In the genomic region with DNA sequence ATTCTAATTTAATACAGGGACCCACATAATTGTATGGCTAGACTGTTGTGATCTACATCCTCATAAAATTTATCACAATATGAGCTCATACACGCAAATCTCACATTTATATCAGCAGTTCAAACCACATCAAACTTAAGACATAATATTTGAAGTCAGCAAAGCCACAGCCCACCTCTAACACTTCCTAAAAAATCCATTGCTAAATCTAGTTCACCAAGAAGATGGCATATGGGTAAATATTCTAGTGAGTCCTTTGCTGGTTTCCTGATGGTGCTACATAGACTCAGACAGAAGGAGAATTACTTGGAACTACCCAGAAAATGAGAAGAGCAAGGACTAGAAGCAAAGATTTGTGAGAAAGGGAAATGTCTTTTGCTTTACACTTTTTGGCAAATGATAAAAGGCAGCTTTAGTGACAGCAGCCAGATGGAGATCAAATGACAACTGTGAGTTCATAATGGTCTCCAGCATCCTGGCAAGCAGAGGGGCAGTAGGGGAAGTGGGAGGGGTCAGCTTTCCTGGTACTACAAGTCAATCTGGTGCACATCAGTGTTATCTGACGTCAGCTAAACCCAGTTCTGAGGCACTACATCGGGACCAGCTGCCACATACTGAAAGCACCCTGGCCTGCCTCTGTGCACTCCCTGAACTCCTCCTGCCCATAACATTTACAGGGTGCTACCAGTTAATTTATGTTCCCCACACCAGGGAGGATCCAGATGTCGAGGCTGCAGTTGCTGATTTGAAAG, we compare ENCODE assay signal across 9 cellular contexts. TPM values are rescaled to one million over a fixed set of nuclear protein-coding genes. Genes with fewer than 3 reads are reported as not detected.
DNase-seq lines count a peak whose midpoint lies in the region; ATAC-seq and TF ChIP-seq lines count a peak whose summit lies in the region.
"Had no signal": no experiment of that assay in that cellular context is flagged by ENCODE, and none has a peak within 500 bp of the region (broad histone marks: within the 10 kb centered on the region; RNA-seq: fewer than 3 reads in every experiment).

No MANE protein-coding gene starts in this region.

- no peak overlapping the region for H3K27ac ChIP-seq in right atrium auricular region

- peaks cover 19% of the 10 kb centered on the region for H3K4me1 Mint-ChIP-seq in activated T-cell treated with anti-CD3 and anti-CD28 coated beads, Interleukin-2, amount 50 U/mL, for 72 hours (ENCODE audit: low read depth)
- H3K4me1 Mint-ChIP-seq in stimulated activated naive CD8-positive, alpha-beta T cell treated with anti-CD3 and anti-CD28 coated beads, Interleukin-15, amount 100 ng/mL, for 72 hours = peaks cover 18% of the 10 kb centered on the region

- no peaks in the 10 kb centered on the region for H3K9me3 ChIP-seq in right atrium auricular region

- H3K36me3 Mint-ChIP-seq in activated T-cell treated with anti-CD3 and anti-CD28 coated beads, Interleukin-2, amount 50 U/mL, for 72 hours (ENCODE audit: insufficient read depth in 2 of 2) = no peaks in the 10 kb centered on the region
- H3K36me3 Mint-ChIP-seq: IgD-negative memory B cell had no signal

- H3K36me3 ChIP-seq in right atrium auricular region = no peaks in the 10 kb centered on the region

- H3K9me3 Mint-ChIP-seq in activated T-cell treated with anti-CD3 and anti-CD28 coated beads, Interleukin-2, amount 50 U/mL, for 72 hours = no peaks in the 10 kb centered on the region
- no peaks in the 10 kb centered on the region for H3K9me3 Mint-ChIP-seq in stimulated activated naive CD8-positive, alpha-beta T cell treated with anti-CD3 and anti-CD28 coated beads, Interleukin-15, amount 100 ng/mL, for 72 hours
- H3K9me3 Mint-ChIP-seq: IgD-negative memory B cell had no signal

- H3K4me3 ChIP-seq in right atrium auricular region = no peak overlapping the region

- H3K4me3 Mint-ChIP-seq in activated T-cell treated with anti-CD3 and anti-CD28 coated beads, Interleukin-2, amount 50 U/mL, for 72 hours = peak overlapping the region; percentile 58 to 64
- H3K4me3 Mint-ChIP-seq in stimulated activated naive CD8-positive, alpha-beta T cell treated with anti-CD3 and anti-CD28 coated beads, Interleukin-15, amount 100 ng/mL, for 72 hours = peak overlapping the region; percentile 65 to 73
- H3K4me3 Mint-ChIP-seq: IgD-negative memory B cell had no signal

- no peaks in the 10 kb centered on the region for H3K27me3 ChIP-seq in right atrium auricular region

- peak; percentile 92 to 98 for ATAC-seq in activated T-cell treated with anti-CD3 and anti-CD28 coated beads, Interleukin-2, amount 50 U/mL, for 72 hours (replicated peaks in 1 of 2)
- ATAC-seq in stimulated activated naive CD8-positive, alpha-beta T cell treated with anti-CD3 and anti-CD28 coated beads, Interleukin-15, amount 100 ng/mL, for 72 hours = peak; percentile 96
- ATAC-seq in HG02852 (IDR thresholded peaks at IDR 0.05; ENCODE audit: unreplicated experiment) (no peak), HG03342 (IDR thresholded peaks at IDR 0.05; ENCODE audit: unreplicated experiment) (no peak)

- H3K27me3 Mint-ChIP-seq in activated T-cell treated with anti-CD3 and anti-CD28 coated beads, Interleukin-2, amount 50 U/mL, for 72 hours (ENCODE audit: low read depth) = peaks cover 20% of the 10 kb centered on the region
- peaks cover 12% of the 10 kb centered on the region for H3K27me3 Mint-ChIP-seq in stimulated activated naive CD8-positive, alpha-beta T cell treated with anti-CD3 and anti-CD28 coated beads, Interleukin-15, amount 100 ng/mL, for 72 hours

- peak overlapping the region; percentile 78 for H3K27ac Mint-ChIP-seq in activated T-cell treated with anti-CD3 and anti-CD28 coated beads, Interleukin-2, amount 50 U/mL, for 72 hours
- peak overlapping the region in 1 of 2 donors; percentile 40 for H3K27ac Mint-ChIP-seq in stimulated activated naive CD8-positive, alpha-beta T cell treated with anti-CD3 and anti-CD28 coated beads, Interleukin-15, amount 100 ng/mL, for 72 hours
- H3K27ac Mint-ChIP-seq: IgD-negative memory B cell had no signal

- TF ChIP-seq CTCF in right atrium auricular region (IDR thresholded peaks at IDR 0.05) = no peak

- DNase-seq in H4 (ENCODE audit: low spot score) = peak; percentile 73
- peak; percentile 79 for DNase-seq in NCI-H510A (lab: John Stamatoyannopoulos, UW)
- peak; percentile 56 to 70 for DNase-seq in activated T-cell treated with anti-CD3 and anti-CD28 coated beads, Interleukin-2, amount 50 U/mL, for 72 hours
- peak; percentile 66 for DNase-seq in right atrium auricular region (ENCODE audit: low spot score)
- DNase-seq in stimulated activated naive CD8-positive, alpha-beta T cell treated with anti-CD3 and anti-CD28 coated beads, Interleukin-15, amount 100 ng/mL, for 72 hours = peak; percentile 12 to 65
- no peak for DNase-seq in NCI-H128 (lab: John Stamatoyannopoulos, UW; ENCODE audit: unreplicated experiment)

- H3K4me1 ChIP-seq in right atrium auricular region = peaks cover 0 to 10% of the 10 kb centered on the region in 2 donors

RNA-seq across cellular contexts. Expression of a gene that starts 10.6 kb away (rescaled TPM):
- total RNA-seq in H4 (2014; rRNA removed; shearing (Covaris generic)) = 31.6 and 44.6 TPM in 2 replicates
- total RNA-seq in activated T-cell treated with anti-CD3 and anti-CD28 coated beads, Interleukin-2, amount 50 U/mL, for 72 hours = 100 to 1,000 TPM; 113 to 135 TPM
- 10 to 100 TPM; 25.3 to 26.6 TPM for total RNA-seq in right atrium auricular region

Comparison
In these comparisons a context has a peak if more than half of its experiments do, and no peak if none do; other contexts are left out.
1. ATAC-seq: peak in activated T-cell treated with anti-CD3 and anti-CD28 coated beads, Interleukin-2, amount 50 U/mL, for 72 hours (2 of 2) and stimulated activated naive CD8-positive, alpha-beta T cell treated with anti-CD3 and anti-CD28 coated beads, Interleukin-15, amount 100 ng/mL, for 72 hours (single experiment); none in HG02852 (single experiment) and HG03342 (single experiment).